Comparison of ENCODE assay signal across 8 cellular contexts in the genomic region with DNA sequence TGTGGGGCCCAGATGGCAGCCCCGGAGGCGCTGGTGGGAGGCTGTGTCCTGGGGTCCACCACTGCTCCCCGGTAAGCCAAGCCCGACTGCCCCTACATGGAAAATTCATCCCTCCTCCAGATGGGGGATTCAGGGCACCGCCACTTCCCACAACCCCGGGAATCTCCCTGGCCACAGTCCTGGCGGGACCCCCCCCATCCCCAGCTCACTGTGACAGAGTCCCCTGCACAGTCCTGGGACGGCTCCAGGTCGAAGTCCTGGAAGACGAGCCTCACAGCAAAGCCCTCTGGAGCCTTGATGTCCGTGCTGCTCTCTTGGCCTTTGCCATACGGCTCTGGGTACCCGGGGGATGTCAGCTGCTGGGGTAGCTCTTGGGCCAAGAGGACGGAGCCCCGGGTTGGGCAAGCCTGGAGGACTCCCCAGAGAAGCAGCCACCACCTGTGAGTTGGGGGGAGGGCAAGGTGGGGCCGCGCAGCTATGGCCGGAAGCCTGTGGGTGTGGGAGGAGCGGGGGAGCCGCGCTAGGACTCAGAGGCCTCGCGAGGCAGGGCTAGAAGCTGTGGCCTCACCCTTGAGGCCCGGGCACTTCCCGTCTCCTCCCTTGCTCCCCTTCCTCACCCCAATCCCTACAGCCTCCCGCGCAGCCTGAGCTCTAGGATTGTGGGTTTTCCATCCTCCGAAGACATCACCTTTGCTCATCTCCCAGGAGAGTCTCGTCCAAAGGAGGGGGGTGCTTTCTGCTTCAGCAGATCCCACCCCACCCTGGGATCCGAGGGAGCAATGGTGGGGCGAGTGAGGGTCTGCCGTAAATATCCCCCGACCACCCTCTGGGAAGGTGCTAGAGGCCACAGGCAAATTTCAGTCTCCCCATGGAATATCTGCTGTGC. TPM values are rescaled to one million over a fixed set of nuclear protein-coding genes. Genes with fewer than 3 reads are reported as not detected.
A peak's percentile ranks its signal among the peaks of the same experiment; 100 is the strongest.
DNase-seq lines count a peak whose midpoint lies in the region; ATAC-seq and TF ChIP-seq lines count a peak whose summit lies in the region.

No MANE protein-coding gene starts in this region.

- WGBS in testis, 2 donors, result 1 to 3% methylated on average over 19 to 33 of the region's 33 CpGs

- no peaks in the 10 kb centered on the region for H3K27me3 Mint-ChIP-seq in activated T-cell treated with anti-CD3 and anti-CD28 coated beads, Interleukin-2, amount 50 U/mL, for 72 hours (ENCODE audit: low read depth)

- intact Hi-C loops in OCI-LY7 (cut with micrococcal nuclease; ENCODE audit: unreplicated experiment), result loop anchor here (2.0 to 5.0 kb wide), 4 partner anchors 91 to 236 kb away; partner anchors contain the start of genes C12orf57, LPCAT3 and SPSB2
- intact Hi-C loops in testis (cut with DNase I; ENCODE audit: low total_unique reads), result loop anchor here (5.0 kb wide), 1 partner anchor 46 kb away; the partner anchor contains the start of gene C1S

- no peaks in the 10 kb centered on the region for H4K20me1 ChIP-seq in OCI-LY7 (ENCODE audit: insufficient read depth, low read length)

- TF ChIP-seq CTCF in BJ (IDR thresholded peaks at IDR 0.05; ENCODE audit: insufficient read depth, low read depth, low read length) (0 out of 2 replicates have a peak, but pooled peaks have one; percentile 5), OCI-LY7 (conservative IDR thresholded peaks at IDR 0.05; ENCODE audit: low read length) (no peak), fibroblast of pulmonary artery (IDR thresholded peaks at IDR 0.05; ENCODE audit: low read length, missing control alignments) (no peak), testis (IDR thresholded peaks at IDR 0.05) (no peak)

- peaks cover 12 to 20% of the 10 kb centered on the region in 2 donors for H3K36me3 Mint-ChIP-seq in activated T-cell treated with anti-CD3 and anti-CD28 coated beads, Interleukin-2, amount 50 U/mL, for 72 hours (ENCODE audit: insufficient read depth in 2 of 2)

- CTCF ChIA-PET in BJ (lab: Yijun Ruan, JAX) (interaction anchor here (0.7 to 8.4 kb wide), 25 partner anchors 12 to 185 kb away, joined by 3 to 151 read pairs (median 6); partner anchors contain the start of genes C12orf57, C1R, C1S and RNU7-1), OCI-LY7 (lab: Charles Lee; ENCODE audit: unreplicated experiment) (interaction anchor here (0.6 kb wide), 2 partner anchors 128 to 906 kb away, joined by 3 to 6 read pairs; no protein-coding TSS in a partner anchor)

- H3K27ac Mint-ChIP-seq in activated T-cell treated with anti-CD3 and anti-CD28 coated beads, Interleukin-2, amount 50 U/mL, for 72 hours, result peak overlapping the region; percentile 93

- ATAC-seq in GM19023 (IDR thresholded peaks at IDR 0.05; ENCODE audit: unreplicated experiment) (peak; percentile 91), HG03175 (IDR thresholded peaks at IDR 0.05; ENCODE audit: unreplicated experiment) (peak; percentile 91)
- ATAC-seq in activated T-cell treated with anti-CD3 and anti-CD28 coated beads, Interleukin-2, amount 50 U/mL, for 72 hours (replicated peaks in 1 of 2), result peak; percentile 98

- BruUV-seq in OCI-LY7 (replicated peaks; lab: Mats Ljungman, UMichigan), result no TSS peak

- no peaks in the 10 kb centered on the region for H3K79me2 ChIP-seq in OCI-LY7 (ENCODE audit: insufficient read depth, low read depth, low read length)

- POLR2A ChIA-PET in BJ (lab: Charles Lee) (no interaction called here), OCI-LY7 (lab: Charles Lee) (interaction anchor here (0.6 to 3.1 kb wide), 6 partner anchors 12 to 1690 kb away, joined by 3 to 18 read pairs (median 3); partner anchors contain the start of genes C12orf57, CDCA3, RNU7-1 and USP5)

- no peak for TF ChIP-seq POLR2A in testis (IDR thresholded peaks at IDR 0.05)

- H3K4me1 ChIP-seq in OCI-LY7 (ENCODE audit: insufficient read depth, low read length, poor library complexity, severe bottlenecking) (peaks cover 10% of the 10 kb centered on the region), neuron (ENCODE audit: insufficient read depth, low read length) (peaks cover 10% of the 10 kb centered on the region), testis (peaks cover 31% of the 10 kb centered on the region)

- peak overlapping the region; percentile 66 for H3K4me2 ChIP-seq in OCI-LY7 (ENCODE audit: low read length)

- H3K9me3 ChIP-seq in OCI-LY7 (ENCODE audit: low read length) (peaks cover 16% of the 10 kb centered on the region), neuron (ENCODE audit: low read length) (peaks cover 2% of the 10 kb centered on the region), testis (no peaks in the 10 kb centered on the region)

- H2AFZ ChIP-seq in OCI-LY7 (ENCODE audit: low read length) (peak overlapping the region; percentile 79), neuron (ENCODE audit: low read depth, low read length) (peak overlapping the region; percentile 83)

- peaks cover 7% of the 10 kb centered on the region; the same call in 1 of the 2 replicates for H3K36me3 ChIP-seq in BJ (ENCODE audit: control insufficient read depth, insufficient read depth, low read length)
- H3K36me3 ChIP-seq in OCI-LY7 (ENCODE audit: insufficient read depth, low read length), result no peaks in the 10 kb centered on the region
- peaks cover 3% of the 10 kb centered on the region for H3K36me3 ChIP-seq in neuron (ENCODE audit: insufficient read depth, low read length)
- H3K36me3 ChIP-seq in testis (ENCODE audit: low read depth, missing control alignments), result no peaks in the 10 kb centered on the region

- H3K27me3 ChIP-seq in BJ (ENCODE audit: control insufficient read depth, insufficient read depth, low read length) (no peaks in the 10 kb centered on the region), neuron (ENCODE audit: insufficient read depth, low read length) (no peaks in the 10 kb centered on the region), testis (no peaks in the 10 kb centered on the region)

- H3K4me3 Mint-ChIP-seq in activated T-cell treated with anti-CD3 and anti-CD28 coated beads, Interleukin-2, amount 50 U/mL, for 72 hours, result peak overlapping the region; percentile 95 to 96

- H3K27ac ChIP-seq in OCI-LY7 (ENCODE audit: low read depth, low read length, poor library complexity, severe bottlenecking) (no peak overlapping the region), testis (peak overlapping the region; percentile 87 to 93)

- H3K4me3 ChIP-seq in BJ (ENCODE audit: low read depth, low read length) (peak overlapping the region; percentile 68), OCI-LY7 (ENCODE audit: low read depth, low read length, poor library complexity, severe bottlenecking) (peak overlapping the region; percentile 65), fibroblast of pulmonary artery (replicated peaks; ENCODE audit: low read depth, low read length) (peak overlapping the region; percentile 85), neuron (ENCODE audit: low read length) (peak overlapping the region; percentile 92), testis (peak overlapping the region; percentile 55 to 74)

- no peak for DNase-seq in BJ (ENCODE audit: low read depth)
- peak; percentile 75 for DNase-seq in OCI-LY7 (ENCODE audit: low spot score)
- DNase-seq in activated T-cell treated with anti-CD3 and anti-CD28 coated beads, Interleukin-2, amount 50 U/mL, for 72 hours, result peak; percentile 86 to 87
- DNase-seq in fibroblast of pulmonary artery (ENCODE audit: low read depth), result peak; percentile 83
- peak; percentile 77 for DNase-seq in testis

- H3K9me2 ChIP-seq in OCI-LY7 (ENCODE audit: insufficient read depth, low read length), result no peaks in the 10 kb centered on the region

- H3K9me3 Mint-ChIP-seq in activated T-cell treated with anti-CD3 and anti-CD28 coated beads, Interleukin-2, amount 50 U/mL, for 72 hours, result peaks cover 0 to 5% of the 10 kb centered on the region in 2 donors

- H3K4me1 Mint-ChIP-seq in activated T-cell treated with anti-CD3 and anti-CD28 coated beads, Interleukin-2, amount 50 U/mL, for 72 hours (ENCODE audit: low read depth), result peaks cover 43% of the 10 kb centered on the region

RNA-seq across cellular contexts. Expression of gene C1RL, which starts 0.7 kb away (rescaled TPM):
- 33.6 and 50.5 TPM in 2 replicates for polyA plus RNA-seq in BJ (2011; rRNA removed)
- 39.9 and 50.6 TPM in 2 replicates for polyA minus RNA-seq in BJ (2011; rRNA and poly(A)+ RNA removed)
- 2.9 and 3.0 TPM in 2 replicates for total RNA-seq in OCI-LY7 (2014; rRNA removed; shearing (Covaris generic))
- 7.3 and 10.4 TPM in 2 replicates for total RNA-seq in OCI-LY7 (2022)
- total RNA-seq in activated T-cell treated with anti-CD3 and anti-CD28 coated beads, Interleukin-2, amount 50 U/mL, for 72 hours, result 10 to 100 TPM; 22.6 to 27.4 TPM
- 10 to 100 TPM; 23.9 to 31.8 TPM for total RNA-seq in testis
- polyA plus RNA-seq in testis (ENCODE audit: insufficient read depth, low read depth, low replicate concordance), result 19.8 TPM

RNA-seq across cellular contexts. Expression of gene C1R, which starts 16.0 kb away (rescaled TPM):
- 668 and 703 TPM in 2 replicates for polyA plus RNA-seq in BJ (2011; rRNA removed)
- 74.4 and 100 TPM in 2 replicates for polyA minus RNA-seq in BJ (2011; rRNA and poly(A)+ RNA removed)
- total RNA-seq in OCI-LY7 (2014; rRNA removed; shearing (Covaris generic)), result not detected in 2 replicates
- total RNA-seq in OCI-LY7 (2022), result 0.30 TPM in 1 of 2 replicates, not detected in the other
- 1 to 10 TPM; 5.6 to 6.4 TPM for total RNA-seq in activated T-cell treated with anti-CD3 and anti-CD28 coated beads, Interleukin-2, amount 50 U/mL, for 72 hours
- total RNA-seq in testis, result 100 to 1,000 TPM in 1 of 2 donors, 10 to 100 TPM in 1; 51.4 to 174 TPM
- polyA plus RNA-seq in testis (ENCODE audit: insufficient read depth, low read depth, low replicate concordance), result 330 TPM

RNA-seq across cellular contexts. Expression of gene RBP5, which starts 20.4 kb away (rescaled TPM):
- not detected in 2 replicates for polyA plus RNA-seq in BJ (2011; rRNA removed)
- not detected in 2 replicates for polyA minus RNA-seq in BJ (2011; rRNA and poly(A)+ RNA removed)
- not detected in 2 replicates for total RNA-seq in OCI-LY7 (2014; rRNA removed; shearing (Covaris generic))
- 0.70 and 1.4 TPM in 2 replicates for total RNA-seq in OCI-LY7 (2022)
- total RNA-seq in activated T-cell treated with anti-CD3 and anti-CD28 coated beads, Interleukin-2, amount 50 U/mL, for 72 hours, result under 1 TPM in 1 of 2 donors, not detected in 1; 0.26 TPM
- 1 to 10 TPM; 1.1 to 4.0 TPM for total RNA-seq in testis
- polyA plus RNA-seq in testis (ENCODE audit: insufficient read depth, low read depth, low replicate concordance), result 11.8 TPM

RNA-seq across cellular contexts. Expression of gene CLSTN3, which starts 21.9 kb away (rescaled TPM):
- polyA plus RNA-seq in BJ (2011; rRNA removed) (14.3 and 19.2 TPM in 2 replicates), testis (ENCODE audit: insufficient read depth, low read depth, low replicate concordance) (19.9 TPM)
- polyA minus RNA-seq in BJ (2011; rRNA and poly(A)+ RNA removed), result 17.6 and 18.2 TPM in 2 replicates
- total RNA-seq in OCI-LY7 (2014; rRNA removed; shearing (Covaris generic)), result 17.9 and 34.2 TPM in 2 replicates
- total RNA-seq in OCI-LY7 (2022) (17.3 and 18.5 TPM in 2 replicates), testis (10 to 100 TPM; 18.8 to 22.7 TPM)
- total RNA-seq in activated T-cell treated with anti-CD3 and anti-CD28 coated beads, Interleukin-2, amount 50 U/mL, for 72 hours, result 10 to 100 TPM; 56.1 to 59.2 TPM

RNA-seq across cellular contexts. Expression of gene C1S, which starts 47.8 kb away (rescaled TPM):
- polyA plus RNA-seq in BJ (2011; rRNA removed) (329 and 341 TPM in 2 replicates), testis (ENCODE audit: insufficient read depth, low read depth, low replicate concordance) (271 TPM)
- 73.3 and 114 TPM in 2 replicates for polyA minus RNA-seq in BJ (2011; rRNA and poly(A)+ RNA removed)
- 5.2 and 9.8 TPM in 2 replicates for total RNA-seq in OCI-LY7 (2014; rRNA removed; shearing (Covaris generic))
- total RNA-seq in OCI-LY7 (2022) (3.6 and 5.2 TPM in 2 replicates), testis (100 to 1,000 TPM in 1 of 2 donors, 10 to 100 TPM in 1; 86.1 to 190 TPM)
- total RNA-seq in activated T-cell treated with anti-CD3 and anti-CD28 coated beads, Interleukin-2, amount 50 U/mL, for 72 hours, result 1 to 10 TPM; 4.0 to 6.6 TPM

Comparison
In these comparisons a context has a peak if more than half of its experiments do, and no peak if none do; other contexts are left out.
1. RNA of gene C1R, which starts 16.0 kb away (total RNA-seq): 51.4 to 174 TPM in testis; 5.6 to 6.4 TPM in activated T-cell treated with anti-CD3 and anti-CD28 coated beads, Interleukin-2, amount 50 U/mL, for 72 hours and 0.30 TPM in OCI-LY7; every median in the first group is over 4 times any median in the second.
2. Peak in every context shown above with its lines, with median percentiles within 50 percentile points of each other: H3K4me3 ChIP-seq and ATAC-seq.